ENCODE assay signal across 1 cellular context in the genomic region with DNA sequence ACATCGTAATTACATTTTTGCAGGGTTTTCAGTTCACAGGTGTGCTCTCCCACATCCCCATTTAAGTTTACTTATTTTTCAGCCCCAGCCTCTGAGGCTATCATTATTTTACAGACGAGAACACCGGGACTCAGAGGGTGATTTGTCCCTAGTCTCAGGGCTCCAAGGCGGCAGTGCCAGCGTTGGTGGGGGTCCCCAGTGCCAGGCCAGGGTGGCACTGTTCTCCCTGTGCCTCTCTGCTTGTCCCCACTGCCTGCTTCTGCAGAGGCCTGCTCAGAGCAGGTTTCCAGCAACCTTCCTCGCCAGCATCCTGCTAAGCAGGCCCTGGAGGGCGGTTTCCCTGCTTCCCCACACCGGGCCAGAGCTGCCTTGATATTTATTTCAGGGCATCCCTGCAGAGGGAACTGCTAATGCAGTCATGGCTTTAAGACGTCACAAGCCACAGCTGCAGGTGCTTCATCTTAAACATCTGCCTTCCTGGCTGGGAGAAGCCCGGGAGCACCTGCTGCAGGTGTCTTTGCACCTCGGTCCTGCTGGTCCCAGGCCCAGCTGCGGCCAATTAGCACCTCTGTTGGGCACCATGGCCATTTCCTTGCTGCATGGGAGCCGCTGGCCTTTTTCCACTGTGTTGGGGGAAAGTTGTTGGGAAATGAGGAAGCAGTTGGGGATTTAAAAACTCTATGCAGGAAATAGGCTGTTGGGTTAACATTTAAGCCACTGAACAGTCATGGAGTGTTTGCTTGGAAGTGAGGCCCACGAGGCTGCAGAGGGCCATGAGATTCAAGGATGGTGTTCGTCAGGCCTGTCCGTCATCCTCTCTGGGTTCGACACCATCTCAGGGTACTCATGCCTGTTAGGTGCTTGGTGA.
TF ChIP-seq lines count a peak whose summit lies in the region.

No MANE protein-coding gene starts in this region.

TF ChIP-seq in HepG2, 621 proteins besides CTCF, POLR2A, EP300 and RAD21 (continued from another document and continues in another):
- TF ChIP-seq ZNF367 (CRISPR knock-in tag; IDR thresholded peaks at IDR 0.05; ENCODE audit: borderline replicate concordance) (peak; percentile 95), ATF7 (IDR thresholded peaks at IDR 0.05) (no peak), ATF7 (CRISPR knock-in tag; IDR thresholded peaks at IDR 0.05) (no peak), ZNF614 (CRISPR knock-in tag; IDR thresholded peaks at IDR 0.05; ENCODE audit: borderline replicate concordance) (no peak), FUBP1 (CRISPR knock-in tag; IDR thresholded peaks at IDR 0.05; ENCODE audit: borderline replicate concordance) (no peak), DNMT1 (CRISPR knock-in tag; IDR thresholded peaks at IDR 0.05) (no peak), ZNF550 (CRISPR knock-in tag; IDR thresholded peaks at IDR 0.05; ENCODE audit: borderline replicate concordance) (no peak), STAG1 (CRISPR knock-in tag; IDR thresholded peaks at IDR 0.05) (no peak), MBNL3 (CRISPR knock-in tag; conservative IDR thresholded peaks at IDR 0.05) (no peak), SP5 (CRISPR knock-in tag; IDR thresholded peaks at IDR 0.05; ENCODE audit: borderline replicate concordance, low read depth) (peak; percentile 39; the same call in 1 of the 2 replicates), TRAFD1 (CRISPR knock-in tag; IDR thresholded peaks at IDR 0.05; ENCODE audit: borderline replicate concordance) (0 out of 2 replicates have a peak, but pooled peaks have one; percentile 37), JDP2 (CRISPR knock-in tag; IDR thresholded peaks at IDR 0.05; ENCODE audit: borderline replicate concordance) (no peak), MED8 (CRISPR knock-in tag; IDR thresholded peaks at IDR 0.05; ENCODE audit: insufficient replicate concordance) (no peak), MAFF (IDR thresholded peaks at IDR 0.05; ENCODE audit: low read depth, low read length) (no peak), ZXDC (CRISPR knock-in tag; IDR thresholded peaks at IDR 0.05) (peak; percentile 21; the same call in 1 of the 2 replicates), KDM6A (CRISPR knock-in tag; IDR thresholded peaks at IDR 0.05; ENCODE audit: low read depth) (peak; percentile 44; the same call in 1 of the 2 replicates), ZNF3 (CRISPR knock-in tag; IDR thresholded peaks at IDR 0.05) (no peak), ZNF773 (CRISPR knock-in tag; IDR thresholded peaks at IDR 0.05; ENCODE audit: borderline replicate concordance) (no peak), RELA (CRISPR knock-in tag; IDR thresholded peaks at IDR 0.05) (peak; percentile 45; the same call in 1 of the 2 replicates), FOXP1 (IDR thresholded peaks at IDR 0.05) (no peak), FOXP1 (CRISPR knock-in tag; IDR thresholded peaks at IDR 0.05) (no peak), ZMYM2 (CRISPR knock-in tag; IDR thresholded peaks at IDR 0.05) (no peak), CBX1 (IDR thresholded peaks at IDR 0.05; ENCODE audit: low read depth) (no peak), FOSL2 (CRISPR knock-in tag; IDR thresholded peaks at IDR 0.05) (peak; percentile 32; the same call in 1 of the 2 replicates), ZNF720 (CRISPR knock-in tag; IDR thresholded peaks at IDR 0.05) (no peak), CC2D1A (CRISPR knock-in tag; IDR thresholded peaks at IDR 0.05) (no peak), ZSCAN25 (CRISPR knock-in tag; IDR thresholded peaks at IDR 0.05) (peak; percentile 69; the same call in 1 of the 2 replicates), PRPF4 (IDR thresholded peaks at IDR 0.05; ENCODE audit: low read depth, low read length, poor library complexity, severe bottlenecking) (no peak), E2F5 (CRISPR knock-in tag; conservative IDR thresholded peaks at IDR 0.05) (no peak), HES4 (CRISPR knock-in tag; IDR thresholded peaks at IDR 0.05; ENCODE audit: borderline replicate concordance) (peak; percentile 75; the same call in 1 of the 2 replicates), ERF (CRISPR knock-in tag; IDR thresholded peaks at IDR 0.05) (peak; percentile 49; the same call in 1 of the 2 replicates), TBP (CRISPR knock-in tag; IDR thresholded peaks at IDR 0.05) (no peak), ZNF264 (CRISPR knock-in tag; IDR thresholded peaks at IDR 0.05) (0 out of 2 replicates have a peak, but pooled peaks have one; percentile 69), ZNF326 (CRISPR knock-in tag; IDR thresholded peaks at IDR 0.05; ENCODE audit: borderline replicate concordance) (no peak), DRAP1 (CRISPR knock-in tag; IDR thresholded peaks at IDR 0.05) (peak; percentile 60; the same call in 1 of the 2 replicates)
- TF ChIP-seq, protein P1, sequence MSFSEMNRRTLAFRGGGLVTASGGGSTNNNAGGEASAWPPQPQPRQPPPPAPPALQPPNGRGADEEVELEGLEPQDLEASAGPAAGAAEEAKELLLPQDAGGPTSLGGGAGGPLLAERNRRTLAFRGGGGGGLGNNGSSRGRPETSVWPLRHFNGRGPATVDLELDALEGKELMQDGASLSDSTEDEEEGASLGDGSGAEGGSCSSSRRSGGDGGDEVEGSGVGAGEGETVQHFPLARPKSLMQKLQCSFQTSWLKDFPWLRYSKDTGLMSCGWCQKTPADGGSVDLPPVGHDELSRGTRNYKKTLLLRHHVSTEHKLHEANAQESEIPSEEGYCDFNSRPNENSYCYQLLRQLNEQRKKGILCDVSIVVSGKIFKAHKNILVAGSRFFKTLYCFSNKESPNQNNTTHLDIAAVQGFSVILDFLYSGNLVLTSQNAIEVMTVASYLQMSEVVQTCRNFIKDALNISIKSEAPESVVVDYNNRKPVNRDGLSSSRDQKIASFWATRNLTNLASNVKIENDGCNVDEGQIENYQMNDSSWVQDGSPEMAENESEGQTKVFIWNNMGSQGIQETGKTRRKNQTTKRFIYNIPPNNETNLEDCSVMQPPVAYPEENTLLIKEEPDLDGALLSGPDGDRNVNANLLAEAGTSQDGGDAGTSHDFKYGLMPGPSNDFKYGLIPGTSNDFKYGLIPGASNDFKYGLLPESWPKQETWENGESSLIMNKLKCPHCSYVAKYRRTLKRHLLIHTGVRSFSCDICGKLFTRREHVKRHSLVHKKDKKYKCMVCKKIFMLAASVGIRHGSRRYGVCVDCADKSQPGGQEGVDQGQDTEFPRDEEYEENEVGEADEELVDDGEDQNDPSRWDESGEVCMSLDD (CRISPR knock-in tag; IDR thresholded peaks at IDR 0.05; ENCODE audit: borderline replicate concordance): no peak
- TF ChIP-seq, protein P2, sequence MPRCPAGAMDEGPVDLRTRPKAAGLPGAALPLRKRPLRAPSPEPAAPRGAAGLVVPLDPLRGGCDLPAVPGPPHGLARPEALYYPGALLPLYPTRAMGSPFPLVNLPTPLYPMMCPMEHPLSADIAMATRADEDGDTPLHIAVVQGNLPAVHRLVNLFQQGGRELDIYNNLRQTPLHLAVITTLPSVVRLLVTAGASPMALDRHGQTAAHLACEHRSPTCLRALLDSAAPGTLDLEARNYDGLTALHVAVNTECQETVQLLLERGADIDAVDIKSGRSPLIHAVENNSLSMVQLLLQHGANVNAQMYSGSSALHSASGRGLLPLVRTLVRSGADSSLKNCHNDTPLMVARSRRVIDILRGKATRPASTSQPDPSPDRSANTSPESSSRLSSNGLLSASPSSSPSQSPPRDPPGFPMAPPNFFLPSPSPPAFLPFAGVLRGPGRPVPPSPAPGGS (CRISPR knock-in tag; IDR thresholded peaks at IDR 0.05): peak; percentile 62; the same call in 1 of the 2 replicates
- TF ChIP-seq, protein P3, sequence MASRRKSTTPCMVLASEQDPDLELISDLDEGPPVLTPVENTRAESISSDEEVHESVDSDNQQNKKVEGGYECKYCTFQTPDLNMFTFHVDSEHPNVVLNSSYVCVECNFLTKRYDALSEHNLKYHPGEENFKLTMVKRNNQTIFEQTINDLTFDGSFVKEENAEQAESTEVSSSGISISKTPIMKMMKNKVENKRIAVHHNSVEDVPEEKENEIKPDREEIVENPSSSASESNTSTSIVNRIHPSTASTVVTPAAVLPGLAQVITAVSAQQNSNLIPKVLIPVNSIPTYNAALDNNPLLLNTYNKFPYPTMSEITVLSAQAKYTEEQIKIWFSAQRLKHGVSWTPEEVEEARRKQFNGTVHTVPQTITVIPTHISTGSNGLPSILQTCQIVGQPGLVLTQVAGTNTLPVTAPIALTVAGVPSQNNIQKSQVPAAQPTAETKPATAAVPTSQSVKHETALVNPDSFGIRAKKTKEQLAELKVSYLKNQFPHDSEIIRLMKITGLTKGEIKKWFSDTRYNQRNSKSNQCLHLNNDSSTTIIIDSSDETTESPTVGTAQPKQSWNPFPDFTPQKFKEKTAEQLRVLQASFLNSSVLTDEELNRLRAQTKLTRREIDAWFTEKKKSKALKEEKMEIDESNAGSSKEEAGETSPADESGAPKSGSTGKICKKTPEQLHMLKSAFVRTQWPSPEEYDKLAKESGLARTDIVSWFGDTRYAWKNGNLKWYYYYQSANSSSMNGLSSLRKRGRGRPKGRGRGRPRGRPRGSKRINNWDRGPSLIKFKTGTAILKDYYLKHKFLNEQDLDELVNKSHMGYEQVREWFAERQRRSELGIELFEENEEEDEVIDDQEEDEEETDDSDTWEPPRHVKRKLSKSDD (CRISPR knock-in tag; IDR thresholded peaks at IDR 0.05; ENCODE audit: low read depth): no peak
- TF ChIP-seq, protein P4, sequence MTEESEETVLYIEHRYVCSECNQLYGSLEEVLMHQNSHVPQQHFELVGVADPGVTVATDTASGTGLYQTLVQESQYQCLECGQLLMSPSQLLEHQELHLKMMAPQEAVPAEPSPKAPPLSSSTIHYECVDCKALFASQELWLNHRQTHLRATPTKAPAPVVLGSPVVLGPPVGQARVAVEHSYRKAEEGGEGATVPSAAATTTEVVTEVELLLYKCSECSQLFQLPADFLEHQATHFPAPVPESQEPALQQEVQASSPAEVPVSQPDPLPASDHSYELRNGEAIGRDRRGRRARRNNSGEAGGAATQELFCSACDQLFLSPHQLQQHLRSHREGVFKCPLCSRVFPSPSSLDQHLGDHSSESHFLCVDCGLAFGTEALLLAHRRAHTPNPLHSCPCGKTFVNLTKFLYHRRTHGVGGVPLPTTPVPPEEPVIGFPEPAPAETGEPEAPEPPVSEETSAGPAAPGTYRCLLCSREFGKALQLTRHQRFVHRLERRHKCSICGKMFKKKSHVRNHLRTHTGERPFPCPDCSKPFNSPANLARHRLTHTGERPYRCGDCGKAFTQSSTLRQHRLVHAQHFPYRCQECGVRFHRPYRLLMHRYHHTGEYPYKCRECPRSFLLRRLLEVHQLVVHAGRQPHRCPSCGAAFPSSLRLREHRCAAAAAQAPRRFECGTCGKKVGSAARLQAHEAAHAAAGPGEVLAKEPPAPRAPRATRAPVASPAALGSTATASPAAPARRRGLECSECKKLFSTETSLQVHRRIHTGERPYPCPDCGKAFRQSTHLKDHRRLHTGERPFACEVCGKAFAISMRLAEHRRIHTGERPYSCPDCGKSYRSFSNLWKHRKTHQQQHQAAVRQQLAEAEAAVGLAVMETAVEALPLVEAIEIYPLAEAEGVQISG (CRISPR knock-in tag; IDR thresholded peaks at IDR 0.05): no peak
